In genomic region chr1:198686069-198686728, GRCh38 we compare ENCODE assay signal across 8 cellular contexts. TPM values are rescaled to one million over a fixed set of nuclear protein-coding genes. Genes with fewer than 3 reads are reported as not detected.
DNase-seq lines count a peak whose midpoint lies in the region; ATAC-seq and TF ChIP-seq lines count a peak whose summit lies in the region.

No MANE protein-coding gene starts in this region.

- H3K27me3 Mint-ChIP-seq in T-helper 17 cell (no peaks in the 10 kb centered on the region), nephron progenitor cell (ENCODE audit: low read depth, poor library complexity) (peaks cover 2% of the 10 kb centered on the region)

- H3K4me1 ChIP-seq in Karpas-422 (ENCODE audit: low read length) (peaks cover 97% of the 10 kb centered on the region), hepatocyte (ENCODE audit: insufficient read depth) (peaks cover 14% of the 10 kb centered on the region)

- H3K9me2 ChIP-seq in Karpas-422 (replicated peaks; ENCODE audit: insufficient read depth, low read length), result no peaks in the 10 kb centered on the region
- H3K9me2 ChIP-seq in hepatocyte (replicated peaks; ENCODE audit: insufficient read depth), result no peaks in the 10 kb centered on the region

- H3K4me2 ChIP-seq in Karpas-422 (ENCODE audit: low read depth, low read length, poor library complexity, severe bottlenecking), result peak overlapping the region; percentile 87
- no peak overlapping the region for H3K4me2 ChIP-seq in hepatocyte

- H3K9me3 Mint-ChIP-seq in nephron progenitor cell, result no peaks in the 10 kb centered on the region

- no peaks in the 10 kb centered on the region for H3K27me3 ChIP-seq in Karpas-422 (ENCODE audit: low read length)
- no peaks in the 10 kb centered on the region for H3K27me3 ChIP-seq in hepatocyte

- H2AFZ ChIP-seq in Karpas-422 (ENCODE audit: low read length) (no peak overlapping the region), hepatocyte (no peak overlapping the region)

- H3K36me3 Mint-ChIP-seq in T-helper 17 cell (ENCODE audit: low read depth) (peaks cover 8% of the 10 kb centered on the region), nephron progenitor cell (ENCODE audit: low read depth) (no peaks in the 10 kb centered on the region)

- ATAC-seq in T-helper 17 cell (no peak), HG03139 (IDR thresholded peaks at IDR 0.05; ENCODE audit: unreplicated experiment) (no peak), HG03432 (IDR thresholded peaks at IDR 0.05; ENCODE audit: unreplicated experiment) (no peak)

- H3K27ac ChIP-seq in Karpas-422 (ENCODE audit: low read length) (peak overlapping the region; percentile 99), hepatocyte (no peak overlapping the region)

- H3K36me3 ChIP-seq in Karpas-422 (ENCODE audit: insufficient read depth, low read length), result peaks cover 9% of the 10 kb centered on the region; the same call in 1 of the 2 replicates
- H3K36me3 ChIP-seq in hepatocyte (replicated peaks; ENCODE audit: insufficient read depth, low read depth), result no peaks in the 10 kb centered on the region

- H3K4me1 Mint-ChIP-seq in T-helper 17 cell (peaks cover 59% of the 10 kb centered on the region), nephron progenitor cell (peaks cover 34% of the 10 kb centered on the region)

- H3K4me3 Mint-ChIP-seq in T-helper 17 cell, result peak overlapping the region; percentile 78
- no peak overlapping the region for H3K4me3 Mint-ChIP-seq in nephron progenitor cell

- peaks cover 59% of the 10 kb centered on the region for H3K79me2 ChIP-seq in Karpas-422 (ENCODE audit: low read length)
- no peaks in the 10 kb centered on the region for H3K79me2 ChIP-seq in hepatocyte

- H3K27ac Mint-ChIP-seq in T-helper 17 cell (peak overlapping the region; percentile 98), nephron progenitor cell (no peak overlapping the region)

- H4K20me1 ChIP-seq in Karpas-422 (ENCODE audit: insufficient read depth, low read depth, low read length) (no peaks in the 10 kb centered on the region), hepatocyte (ENCODE audit: insufficient read depth, poor library complexity, severe bottlenecking) (no peaks in the 10 kb centered on the region)

- H3K4me3 ChIP-seq in Karpas-422 (ENCODE audit: low read length) (no peak overlapping the region), hepatocyte (no peak overlapping the region)

- H3K9ac ChIP-seq in Karpas-422 (ENCODE audit: low read length), result peak overlapping the region; percentile 61

- TF ChIP-seq CTCF in hepatocyte (IDR thresholded peaks at IDR 0.05; ENCODE audit: poor library complexity) (peak; percentile 57), nephron progenitor cell (IDR thresholded peaks at IDR 0.05) (no peak)

- DNase-seq in DMS114 treated with DMSO at 0.1 percent for 48 hours (lab: John Stamatoyannopoulos, UW; ENCODE audit: unreplicated experiment) (peak; percentile 43), Karpas-422 (peak; percentile 80), T-helper 17 cell (no peak), hepatocyte (ENCODE audit: low spot score) (peak; percentile 19), nephron progenitor cell (no peak)
- DNase-seq in stimulated activated CD4-positive, alpha-beta T cell treated with anti-CD3 and anti-CD28 coated beads, Interleukin-2, amount 100 ng/mL, for 24 hours, result no peak

- H3K9me3 ChIP-seq in Karpas-422 (ENCODE audit: low read length), result no peaks in the 10 kb centered on the region
- H3K9me3 ChIP-seq in T-helper 17 cell (ENCODE audit: control insufficient read depth, low read length, poor library complexity, severe bottlenecking), result no peaks in the 10 kb centered on the region
- no peaks in the 10 kb centered on the region for H3K9me3 ChIP-seq in hepatocyte (ENCODE audit: low read depth)

RNA-seq across cellular contexts. Expression of gene PTPRC, which starts 47.4 kb away (rescaled TPM):
- total RNA-seq in Karpas-422 (2014; rRNA removed; shearing (Covaris generic); ENCODE audit: low replicate concordance), result 367 and 812 TPM in 2 replicates
- 100 to 1,000 TPM; 697 to 813 TPM for total RNA-seq in T-helper 17 cell
- total RNA-seq in hepatocyte, result 0.44 and 0.87 TPM in 2 replicates
- 0.11 TPM in 1 of 2 replicates, not detected in the other for polyA plus RNA-seq in hepatocyte

Comparison
In these comparisons a context has a peak if more than half of its experiments do, and no peak if none do; other contexts are left out.
1. DNase-seq: peak in DMS114 treated with DMSO at 0.1 percent for 48 hours (single experiment), Karpas-422 (single experiment) and hepatocyte (single experiment); none in T-helper 17 cell (0 of 3), nephron progenitor cell (single experiment) and stimulated activated CD4-positive, alpha-beta T cell treated with anti-CD3 and anti-CD28 coated beads, Interleukin-2, amount 100 ng/mL, for 24 hours (0 of 2).
2. RNA of gene PTPRC, which starts 47.4 kb away (total RNA-seq): 697 to 813 TPM in T-helper 17 cell and 367 to 812 TPM in Karpas-422; 0.44 to 0.87 TPM in hepatocyte; every median in the first group is over 100 times any median in the second.